ENCODE assay signal across 8 cellular contexts in the genomic region with DNA sequence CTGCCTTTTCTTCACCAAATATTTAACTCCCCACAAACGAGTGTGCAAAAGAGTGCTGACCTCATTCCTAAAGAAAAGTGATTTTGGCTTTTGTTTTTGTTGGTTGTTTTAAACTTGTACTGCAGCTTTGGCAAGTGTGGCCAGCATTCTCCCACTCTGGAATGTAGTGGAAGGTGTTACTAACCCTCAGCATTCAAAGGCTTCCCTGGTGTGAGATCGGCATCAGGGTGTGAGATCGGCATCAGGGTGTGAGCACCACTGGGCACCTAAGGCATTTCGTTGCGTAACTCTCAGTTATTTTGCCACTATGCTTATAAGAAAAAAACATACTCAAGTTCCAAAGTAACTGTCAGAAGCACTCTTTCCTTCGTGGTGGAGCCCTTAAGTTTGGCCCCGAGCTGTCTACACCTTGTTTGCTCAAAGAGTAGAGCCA. TPM values are rescaled to one million over a fixed set of nuclear protein-coding genes. Genes with fewer than 3 reads are reported as not detected.
DNase-seq lines count a peak whose midpoint lies in the region; ATAC-seq, FAIRE-seq and TF ChIP-seq lines count a peak whose summit lies in the region.

No MANE protein-coding gene starts in this region.

- H3K27ac ChIP-seq in Peyer's patch (peak overlapping the region; percentile 75 to 96 (median 86)), pancreas (peak overlapping the region in 2 of 4 donors; percentile 55 to 65)

- TF ChIP-seq POLR2A in Peyer's patch (IDR thresholded peaks at IDR 0.05), result no peak

- 38 to 39% methylated on average over 7 of the region's 7 CpGs for WGBS in pancreas, 2 donors

- no peaks in the 10 kb centered on the region for H3K36me3 ChIP-seq in Peyer's patch
- no peaks in the 10 kb centered on the region for H3K36me3 ChIP-seq in pancreas

- DNase-seq in ELR (ENCODE audit: low read depth), result peak; percentile 36
- DNase-seq in Peyer's patch, result no peak
- peak; percentile 29 for DNase-seq in fibroblast of mammary gland (ENCODE audit: low read depth)
- no peak for DNase-seq in pancreas
- no peak for DNase-seq in NCI-H187 (lab: John Stamatoyannopoulos, UW)
- DNase-seq in HEK293T (ENCODE audit: extremely low spot score), result no peak

- intact Hi-C loops in pancreas (cut with DNase I), result no loop called here

- ATAC-seq in pancreas, result peak in 1 of 4 donors; percentile 11
- no peak for ATAC-seq in HG02852 (IDR thresholded peaks at IDR 0.05; ENCODE audit: unreplicated experiment)
- ATAC-seq in HG03159 (IDR thresholded peaks at IDR 0.05; ENCODE audit: unreplicated experiment), result no peak

- TF ChIP-seq CTCF in Peyer's patch (IDR thresholded peaks at IDR 0.05) (no peak), fibroblast of mammary gland (conservative IDR thresholded peaks at IDR 0.05; ENCODE audit: control insufficient read depth, insufficient read depth, low read depth, low read length) (no peak), pancreas (IDR thresholded peaks at IDR 0.05) (no peak)

- CTCF ChIA-PET in HEK293T (lab: Yijun Ruan, JAX), result interaction anchor here (0.8 kb wide), 1 partner anchor 18 kb away, joined by 7 read pairs; no protein-coding TSS in a partner anchor

- H3K4me1 ChIP-seq in Peyer's patch (peaks cover 0 to 18% (median 8%) of the 10 kb centered on the region in 4 donors), pancreas (no peaks in the 10 kb centered on the region)

- no peak for FAIRE-seq in pancreas (lab: Jason Lieb, UNC)

- H3K27me3 ChIP-seq in Peyer's patch (no peaks in the 10 kb centered on the region), pancreas (no peaks in the 10 kb centered on the region)

- H3K4me3 ChIP-seq in Peyer's patch (peak overlapping the region; percentile 55 to 98 (median 76)), fibroblast of mammary gland (ENCODE audit: control insufficient read depth, low read depth, low read length) (peak overlapping the region; percentile 84), pancreas (peak overlapping the region in 3 of 4 donors; percentile 25 to 53 (median 39))

- H3K9me3 ChIP-seq in Peyer's patch (no peaks in the 10 kb centered on the region), pancreas (no peaks in the 10 kb centered on the region)

- POLR2A ChIA-PET in HEK293T (lab: Yijun Ruan, JAX), result interaction anchor here (0.6 to 3.6 kb wide), 8 partner anchors 8 to 90 kb away, joined by 3 to 21 read pairs (median 3); a partner anchor contains a TSS

TF ChIP-seq in HEK293T, 16 proteins besides CTCF, POLR2A, EP300 and RAD21:
- TF ChIP-seq FOXK2 (IDR thresholded peaks at IDR 0.05) (no peak), FOXM1 (IDR thresholded peaks at IDR 0.05; ENCODE audit: borderline replicate concordance) (no peak), BHLHE40 (IDR thresholded peaks at IDR 0.05; ENCODE audit: borderline replicate concordance) (no peak), NFRKB (IDR thresholded peaks at IDR 0.05) (no peak), ELF4 (IDR thresholded peaks at IDR 0.05) (no peak), HDGF (IDR thresholded peaks at IDR 0.05; ENCODE audit: borderline replicate concordance) (no peak), L3MBTL2 (conservative IDR thresholded peaks at IDR 0.05) (no peak), SUZ12 (IDR thresholded peaks at IDR 0.05) (no peak), LEF1 (IDR thresholded peaks at IDR 0.05; ENCODE audit: borderline replicate concordance) (no peak), TARDBP (IDR thresholded peaks at IDR 0.05) (no peak), ARNT (IDR thresholded peaks at IDR 0.05) (no peak), FOXA1 (IDR thresholded peaks at IDR 0.05) (no peak), SP1 (IDR thresholded peaks at IDR 0.05) (no peak), ZNF384 (IDR thresholded peaks at IDR 0.05) (no peak), CTBP1 (IDR thresholded peaks at IDR 0.05; ENCODE audit: borderline replicate concordance) (no peak)
- TF ChIP-seq, protein P1, sequence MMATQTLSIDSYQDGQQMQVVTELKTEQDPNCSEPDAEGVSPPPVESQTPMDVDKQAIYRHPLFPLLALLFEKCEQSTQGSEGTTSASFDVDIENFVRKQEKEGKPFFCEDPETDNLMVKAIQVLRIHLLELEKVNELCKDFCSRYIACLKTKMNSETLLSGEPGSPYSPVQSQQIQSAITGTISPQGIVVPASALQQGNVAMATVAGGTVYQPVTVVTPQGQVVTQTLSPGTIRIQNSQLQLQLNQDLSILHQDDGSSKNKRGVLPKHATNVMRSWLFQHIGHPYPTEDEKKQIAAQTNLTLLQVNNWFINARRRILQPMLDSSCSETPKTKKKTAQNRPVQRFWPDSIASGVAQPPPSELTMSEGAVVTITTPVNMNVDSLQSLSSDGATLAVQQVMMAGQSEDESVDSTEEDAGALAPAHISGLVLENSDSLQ (IDR thresholded peaks at IDR 0.05), result no peak

RNA-seq across cellular contexts. Expression of a gene that starts 1.7 kb away (rescaled TPM):
- 100 to 1,000 TPM in 3 of 4 donors, 10 to 100 TPM in 1; 72.6 to 951 (median 674) TPM for total RNA-seq in Peyer's patch
- 10 to 100 TPM in 3 of 6 donors, 1 to 10 TPM in 3; 4.4 to 29.3 (median 13.0) TPM for total RNA-seq in pancreas
- polyA plus RNA-seq in pancreas, result 1 to 10 TPM; 7.2 to 8.2 TPM

Comparison
In these comparisons a context has a peak if more than half of its experiments do, and no peak if none do; other contexts are left out.
1. DNase-seq: peak in ELR (single experiment) and fibroblast of mammary gland (single experiment); none in Peyer's patch (0 of 3), pancreas (0 of 6), NCI-H187 (0 of 2) and HEK293T (single experiment).
2. Peak in every context shown above with its lines, with median percentiles within 50 percentile points of each other: H3K4me3 ChIP-seq.